ENCODE assay signal across 24 cellular contexts in genomic region chr6:148811472-148811871, GRCh38.
"Had no signal": no experiment of that assay in that cellular context is flagged by ENCODE, and none has a peak within 500 bp of the region (broad histone marks: within the 10 kb centered on the region; RNA-seq: fewer than 3 reads in every experiment).

No MANE protein-coding gene starts in this region.

- H3K36me3 ChIP-seq: ascending aorta, ovary, prostate gland, thyroid gland, upper lobe of right lung, WERI-Rb-1 had no signal

- H3K27me3 ChIP-seq: ascending aorta, hepatocyte, ovary, thyroid gland, upper lobe of right lung had no signal

- H3K27me3 Mint-ChIP-seq: natural killer cell treated with Interleukin-12 subunit alpha and Interleukin-12 subunit beta and Interleukin-15 and Interleukin-18, amount 100 ng/mL, for 72 hours; stimulated activated naive CD8-positive, alpha-beta T cell treated with anti-CD3 and anti-CD28 coated beads, Interleukin-15, Interleukin-2, amounts not matched to agents 100 ng/mL and 50 ng/mL, for 24 hours had no signal

- H3K9me3 ChIP-seq: ascending aorta, ovary, prostate gland, thyroid gland, upper lobe of right lung had no signal

- H3K4me1 ChIP-seq: ascending aorta, prostate gland, upper lobe of right lung had no signal

- H3K4me3 ChIP-seq: ascending aorta, hepatocyte, ovary, prostate gland, thyroid gland, upper lobe of right lung had no signal

- DNase-seq: activated CD4-positive, alpha-beta T cell treated with anti-CD3 and anti-CD28 coated beads for 1 hour; activated CD4-positive, alpha-beta T cell treated with anti-CD3 and anti-CD28 coated beads, Interleukin-2, amount 50 U/mL, for 1 hour; activated CD8-positive, alpha-beta T cell treated with anti-CD3 and anti-CD28 coated beads, Interleukin-2, amount 10 ng/mL, durations not matched to agents 7 days and 5 days; cerebellar nuclear complex; effector CD4-positive, alpha-beta T cell; foreskin fibroblast; immature natural killer cell; ovary; stimulated activated CD4-positive, alpha-beta T cell treated with anti-CD3 and anti-CD28 coated beads, Interleukin-12 subunit alpha, Interleukin-12 subunit beta, amount 100 ng/mL, for 4 hours; stimulated activated CD4-positive, alpha-beta T cell treated with anti-CD3 and anti-CD28 coated beads, Interleukin-4, amount 100 ng/mL, for 4 hours; substantia nigra; T-cell; thyroid gland; upper lobe of right lung; WERI-Rb-1 had no signal

- H3K27ac Mint-ChIP-seq: activated CD8-positive, alpha-beta T cell treated with anti-CD3 and anti-CD28 coated beads, Interleukin-2, amount 10 ng/mL, durations not matched to agents 7 days and 5 days; activated naive CD4-positive, alpha-beta T cell treated with anti-CD3 and anti-CD28 coated beads, Interleukin-2, amount 50 U/mL, for 72 hours; activated T-helper 1 cell treated with anti-CD3 and anti-CD28 coated beads, Interleukin-12 subunit alpha, Interleukin-12 subunit beta, Interleukin-2, Interleukin-4 antibody, amounts not matched to agents 30 ng/mL and 10 ng/mL and 1 ng/mL, durations not matched to agents 14 hours and 24 hours and 36 hours; dendritic cell treated with granulocyte-macrophage colony-stimulating factor and Interleukin-4, amounts not matched to agents 40 ng/mL and 50 ng/mL, for 4 days; immature natural killer cell; natural killer cell treated with Interleukin-12 subunit alpha and Interleukin-12 subunit beta and Interleukin-15 and Interleukin-18, amount 100 ng/mL, for 72 hours; stimulated activated naive CD8-positive, alpha-beta T cell treated with anti-CD3 and anti-CD28 coated beads, Interleukin-15, Interleukin-2, amounts not matched to agents 100 ng/mL and 50 ng/mL, for 24 hours; T-cell had no signal

- H3K36me3 Mint-ChIP-seq: immature natural killer cell; natural killer cell treated with Interleukin-12 subunit alpha and Interleukin-12 subunit beta and Interleukin-15 and Interleukin-18, amount 100 ng/mL, for 72 hours; T-cell had no signal

- ATAC-seq: activated CD8-positive, alpha-beta T cell treated with anti-CD3 and anti-CD28 coated beads, Interleukin-2, amount 10 ng/mL, durations not matched to agents 7 days and 5 days; activated naive CD4-positive, alpha-beta T cell treated with anti-CD3 and anti-CD28 coated beads, Interleukin-2, amount 50 U/mL, for 72 hours; left lobe of liver; natural killer cell treated with Interleukin-12 subunit alpha and Interleukin-12 subunit beta and Interleukin-15 and Interleukin-18, amount 100 ng/mL, for 72 hours; T-cell; upper lobe of right lung had no signal

- H3K9me3 Mint-ChIP-seq: immature natural killer cell had no signal

- H3K27ac ChIP-seq: ascending aorta, hepatocyte, ovary, prostate gland, thyroid gland, upper lobe of right lung, WERI-Rb-1 had no signal

- H3K4me3 Mint-ChIP-seq: activated CD8-positive, alpha-beta T cell treated with anti-CD3 and anti-CD28 coated beads, Interleukin-2, amount 10 ng/mL, durations not matched to agents 7 days and 5 days; activated T-helper 1 cell treated with anti-CD3 and anti-CD28 coated beads, Interleukin-12 subunit alpha, Interleukin-12 subunit beta, Interleukin-2, Interleukin-4 antibody, amounts not matched to agents 30 ng/mL and 10 ng/mL and 1 ng/mL, durations not matched to agents 14 hours and 24 hours and 36 hours; dendritic cell treated with granulocyte-macrophage colony-stimulating factor and Interleukin-4, amounts not matched to agents 40 ng/mL and 50 ng/mL, for 4 days; immature natural killer cell; natural killer cell treated with Interleukin-12 subunit alpha and Interleukin-12 subunit beta and Interleukin-15 and Interleukin-18, amount 100 ng/mL, for 72 hours; stimulated activated naive CD8-positive, alpha-beta T cell treated with anti-CD3 and anti-CD28 coated beads, Interleukin-15, Interleukin-2, amounts not matched to agents 100 ng/mL and 50 ng/mL, for 24 hours; T-cell had no signal
